Comparison of ENCODE assay signal across 21 cellular contexts in the genomic region with DNA sequence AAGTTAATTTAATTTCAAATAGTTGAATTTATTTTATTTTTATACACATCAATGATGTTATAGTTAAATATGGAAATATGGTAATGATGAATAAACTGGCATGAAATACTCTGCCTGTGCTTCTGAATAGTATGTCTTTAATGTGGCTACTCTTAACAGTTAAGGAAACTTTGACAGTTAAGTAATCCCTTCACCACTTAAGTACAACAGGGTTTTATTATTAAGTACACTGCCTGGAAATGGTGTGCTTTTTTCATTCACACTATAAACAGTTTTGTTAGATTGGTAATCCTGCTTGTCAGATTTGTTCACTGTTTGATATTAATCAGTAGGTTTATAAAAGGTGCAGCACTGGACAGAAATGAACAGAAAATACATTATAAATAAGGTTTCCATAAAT.
A peak's percentile ranks its signal among the peaks of the same experiment; 100 is the strongest.
DNase-seq lines count a peak whose midpoint lies in the region; ATAC-seq and TF ChIP-seq lines count a peak whose summit lies in the region.
"Had no signal": no experiment of that assay in that cellular context is flagged by ENCODE, and none has a peak within 500 bp of the region (broad histone marks: within the 10 kb centered on the region; RNA-seq: fewer than 3 reads in every experiment).

No MANE protein-coding gene starts in this region.

- no peak for TF ChIP-seq CTCF in fibroblast of villous mesenchyme (IDR thresholded peaks at IDR 0.05; ENCODE audit: insufficient read depth, low read depth, low read length)
- no peak for TF ChIP-seq CTCF in MCF 10A (IDR thresholded peaks at IDR 0.05; ENCODE audit: unreplicated experiment)
- TF ChIP-seq CTCF in foreskin keratinocyte (conservative IDR thresholded peaks at IDR 0.05) = no peak
- TF ChIP-seq CTCF in OCI-LY7 (conservative IDR thresholded peaks at IDR 0.05; ENCODE audit: low read length) = no peak

- intact Hi-C loops in MCF 10A (cut with micrococcal nuclease) (no loop called here), OCI-LY7 (cut with micrococcal nuclease; ENCODE audit: unreplicated experiment) (no loop called here)

- H2AK5ac ChIP-seq in mesenchymal stem cell (ENCODE audit: low read length, severe bottlenecking) = no peak overlapping the region

- H3K9me3 Mint-ChIP-seq in MCF 10A (ENCODE audit: unreplicated experiment) = peaks cover 16% of the 10 kb centered on the region

- ATAC-seq in foreskin keratinocyte = no peak
- ATAC-seq: GM12878 had no signal

- no peaks in the 10 kb centered on the region for H3K4me1 Mint-ChIP-seq in MCF 10A (ENCODE audit: insufficient read depth, unreplicated experiment)
- H3K4me1 Mint-ChIP-seq: CD4-positive, alpha-beta memory T cell; CD4-positive, CD25-positive, alpha-beta regulatory T cell; CD8-positive, alpha-beta memory T cell had no signal

- H3K36me3 Mint-ChIP-seq in MCF 10A (ENCODE audit: insufficient read depth, unreplicated experiment) = no peaks in the 10 kb centered on the region
- H3K36me3 Mint-ChIP-seq: CD14-positive monocyte; CD4-positive, alpha-beta memory T cell; CD4-positive, CD25-positive, alpha-beta regulatory T cell had no signal

- H3K79me1 ChIP-seq in mesenchymal stem cell (replicated peaks; ENCODE audit: low read length, poor library complexity, severe bottlenecking) = no peaks in the 10 kb centered on the region

- H3K18ac ChIP-seq in mesenchymal stem cell (ENCODE audit: low read depth in 1 of 2, low read length in 2 of 2) = no peak overlapping the region

- DNase-seq in SK-N-MC (ENCODE audit: low read depth, low spot score) = no peak
- peak; percentile 64 for DNase-seq in fibroblast of villous mesenchyme (ENCODE audit: low read depth)
- peak; percentile 37 for DNase-seq in mesenchymal stem cell
- no peak for DNase-seq in MCF 10A (ENCODE audit: unreplicated experiment)
- no peak for DNase-seq in foreskin keratinocyte
- no peak for DNase-seq in OCI-LY7 (ENCODE audit: low spot score)
- DNase-seq in D341Med (ENCODE audit: low spot score) = no peak
- DNase-seq: 8988T; ACHN; BE2C; C1 segment of cervical spinal cord; CD4-positive, alpha-beta memory T cell; CD4-positive, CD25-positive, alpha-beta regulatory T cell; CD8-positive, alpha-beta memory T cell; COR-L47; DMS79 treated with DMSO at 0.1 percent for 48 hours; EL; GDM1 had no signal

- CTCF ChIA-PET in MCF 10A (lab: Yijun Ruan, JAX) (interaction anchor here (0.7 kb wide), 1 partner anchor 936 kb away, joined by 7 read pairs; no protein-coding TSS in a partner anchor), OCI-LY7 (lab: Charles Lee; ENCODE audit: unreplicated experiment) (no interaction called here)

- no peak overlapping the region for H3K4me3 Mint-ChIP-seq in MCF 10A (ENCODE audit: unreplicated experiment)
- H3K4me3 Mint-ChIP-seq: CD14-positive monocyte; CD4-positive, alpha-beta memory T cell; CD4-positive, CD25-positive, alpha-beta regulatory T cell; CD8-positive, alpha-beta memory T cell had no signal

- POLR2A ChIA-PET in MCF 10A (lab: Yijun Ruan, JAX) = interaction anchor here (0.7 kb wide), 1 partner anchor 846 kb away, joined by 3 read pairs; no protein-coding TSS in a partner anchor
- POLR2A ChIA-PET in OCI-LY7 (lab: Charles Lee) = interaction anchor here (0.7 kb wide), 1 partner anchor 463 kb away, joined by 3 read pairs; no protein-coding TSS in a partner anchor

- H2BK5ac ChIP-seq in mesenchymal stem cell (ENCODE audit: low read depth, low read length, poor library complexity, severe bottlenecking) = no peak overlapping the region

- no peak overlapping the region for H2BK120ac ChIP-seq in mesenchymal stem cell (ENCODE audit: low read depth, low read length)

- H3K27ac ChIP-seq in SK-N-MC = 0 out of 2 replicates have a peak overlapping the region, but pooled peaks have one; percentile 37
- H3K27ac ChIP-seq in mesenchymal stem cell (ENCODE audit: low read length, poor library complexity, severe bottlenecking) = no peak overlapping the region
- H3K27ac ChIP-seq in foreskin keratinocyte = no peak overlapping the region
- H3K27ac ChIP-seq in OCI-LY7 (ENCODE audit: low read depth, low read length, poor library complexity, severe bottlenecking) = no peak overlapping the region
- H3K27ac ChIP-seq: BLaER1 had no signal

- no peaks in the 10 kb centered on the region for H4K20me1 ChIP-seq in OCI-LY7 (ENCODE audit: insufficient read depth, low read length)
- H4K20me1 ChIP-seq: BLaER1 had no signal

- no peaks in the 10 kb centered on the region for H3K27me3 ChIP-seq in mesenchymal stem cell (ENCODE audit: control insufficient read depth in 1 of 2, insufficient read depth in 1 of 2, low read length in 2 of 2)
- H3K27me3 ChIP-seq in foreskin keratinocyte = no peaks in the 10 kb centered on the region
- H3K27me3 ChIP-seq: BE2C, BLaER1 had no signal

- H3K36me3 ChIP-seq in SK-N-MC (ENCODE audit: insufficient read depth, low read length) (no peaks in the 10 kb centered on the region; the same call in 1 of the 2 replicates), mesenchymal stem cell (ENCODE audit: control insufficient read depth in 1 of 2, insufficient read depth in 2 of 2, low read depth in 1 of 2, low read length in 2 of 2) (no peaks in the 10 kb centered on the region), OCI-LY7 (ENCODE audit: insufficient read depth, low read length) (no peaks in the 10 kb centered on the region)
- H3K36me3 ChIP-seq: BE2C, BLaER1 had no signal

- H3K9me2 ChIP-seq in OCI-LY7 (ENCODE audit: insufficient read depth, low read length) = no peaks in the 10 kb centered on the region

- H4K8ac ChIP-seq in mesenchymal stem cell (ENCODE audit: low read length) = no peak overlapping the region

- H3K4me1 ChIP-seq in mesenchymal stem cell (ENCODE audit: control insufficient read depth, insufficient read depth, low read depth, low read length) (no peaks in the 10 kb centered on the region), foreskin keratinocyte (no peaks in the 10 kb centered on the region), OCI-LY7 (ENCODE audit: insufficient read depth, low read length, poor library complexity, severe bottlenecking) (no peaks in the 10 kb centered on the region)
- H3K4me1 ChIP-seq: BE2C had no signal

- H2AFZ ChIP-seq in mesenchymal stem cell (ENCODE audit: low read depth, low read length) (no peak overlapping the region), OCI-LY7 (ENCODE audit: low read length) (no peak overlapping the region)

- no peak overlapping the region for H3K9ac ChIP-seq in SK-N-MC (ENCODE audit: insufficient read length)
- H3K9ac ChIP-seq in mesenchymal stem cell (ENCODE audit: low read length) = no peak overlapping the region
- H3K9ac ChIP-seq: BLaER1 had no signal

- no peak overlapping the region for H3K4me2 ChIP-seq in mesenchymal stem cell (ENCODE audit: low read length, poor library complexity, severe bottlenecking)
- H3K4me2 ChIP-seq in OCI-LY7 (ENCODE audit: low read length) = no peak overlapping the region
- H3K4me2 ChIP-seq: BLaER1 had no signal

- no peak overlapping the region for H3K27ac Mint-ChIP-seq in MCF 10A (ENCODE audit: low read depth, unreplicated experiment)
- H3K27ac Mint-ChIP-seq: CD14-positive monocyte; CD4-positive, alpha-beta memory T cell; CD4-positive, CD25-positive, alpha-beta regulatory T cell; CD8-positive, alpha-beta memory T cell had no signal

- H3K79me2 ChIP-seq in OCI-LY7 (ENCODE audit: insufficient read depth, low read depth, low read length) = no peaks in the 10 kb centered on the region

- H3K4me3 ChIP-seq in SK-N-MC (no peak overlapping the region), fibroblast of villous mesenchyme (ENCODE audit: low read depth, low read length) (no peak overlapping the region), mesenchymal stem cell (ENCODE audit: insufficient read depth in 1 of 2, low read depth in 1 of 2, low read length in 2 of 2) (no peak overlapping the region), OCI-LY7 (ENCODE audit: low read depth, low read length, poor library complexity, severe bottlenecking) (no peak overlapping the region)
- H3K4me3 ChIP-seq: BLaER1, GM12878 had no signal

- H4K91ac ChIP-seq in mesenchymal stem cell (ENCODE audit: low read length) = no peak overlapping the region

- no peak overlapping the region for H3K4ac ChIP-seq in mesenchymal stem cell (ENCODE audit: low read depth in 1 of 2, low read length in 2 of 2)

- no peak overlapping the region for H2BK12ac ChIP-seq in mesenchymal stem cell (ENCODE audit: low read length in 2 of 2)

- H2BK15ac ChIP-seq in mesenchymal stem cell (ENCODE audit: low read depth, poor library complexity, severe bottlenecking) = no peak overlapping the region

- no TSS peak for BruUV-seq in MCF 10A (replicated peaks; lab: Mats Ljungman, UMichigan)
- no TSS peak for BruUV-seq in OCI-LY7 (replicated peaks; lab: Mats Ljungman, UMichigan)

- H3K9me3 ChIP-seq in SK-N-MC (ENCODE audit: low read depth, low read length) (peaks cover 9% of the 10 kb centered on the region; the same call in 1 of the 2 replicates), mesenchymal stem cell (ENCODE audit: control insufficient read depth, low read length) (no peaks in the 10 kb centered on the region), OCI-LY7 (ENCODE audit: low read length) (no peaks in the 10 kb centered on the region)
- H3K9me3 ChIP-seq: BE2C had no signal

- no peak overlapping the region for H3K14ac ChIP-seq in mesenchymal stem cell (ENCODE audit: low read length in 2 of 2)

- H3K23ac ChIP-seq in mesenchymal stem cell (ENCODE audit: low read length in 2 of 2) = no peak overlapping the region

- H3K27me3 Mint-ChIP-seq in MCF 10A (ENCODE audit: insufficient read depth, unreplicated experiment) = no peaks in the 10 kb centered on the region
- H3K27me3 Mint-ChIP-seq: CD4-positive, CD25-positive, alpha-beta regulatory T cell had no signal

Comparison
In these comparisons a context has a peak if more than half of its experiments do, and no peak if none do; other contexts are left out.
1. DNase-seq: peak in fibroblast of villous mesenchyme (single experiment) and mesenchymal stem cell (single experiment); none in SK-N-MC (single experiment), MCF 10A (single experiment), foreskin keratinocyte (0 of 2), OCI-LY7 (single experiment) and D341Med (single experiment).